In the genomic region with DNA sequence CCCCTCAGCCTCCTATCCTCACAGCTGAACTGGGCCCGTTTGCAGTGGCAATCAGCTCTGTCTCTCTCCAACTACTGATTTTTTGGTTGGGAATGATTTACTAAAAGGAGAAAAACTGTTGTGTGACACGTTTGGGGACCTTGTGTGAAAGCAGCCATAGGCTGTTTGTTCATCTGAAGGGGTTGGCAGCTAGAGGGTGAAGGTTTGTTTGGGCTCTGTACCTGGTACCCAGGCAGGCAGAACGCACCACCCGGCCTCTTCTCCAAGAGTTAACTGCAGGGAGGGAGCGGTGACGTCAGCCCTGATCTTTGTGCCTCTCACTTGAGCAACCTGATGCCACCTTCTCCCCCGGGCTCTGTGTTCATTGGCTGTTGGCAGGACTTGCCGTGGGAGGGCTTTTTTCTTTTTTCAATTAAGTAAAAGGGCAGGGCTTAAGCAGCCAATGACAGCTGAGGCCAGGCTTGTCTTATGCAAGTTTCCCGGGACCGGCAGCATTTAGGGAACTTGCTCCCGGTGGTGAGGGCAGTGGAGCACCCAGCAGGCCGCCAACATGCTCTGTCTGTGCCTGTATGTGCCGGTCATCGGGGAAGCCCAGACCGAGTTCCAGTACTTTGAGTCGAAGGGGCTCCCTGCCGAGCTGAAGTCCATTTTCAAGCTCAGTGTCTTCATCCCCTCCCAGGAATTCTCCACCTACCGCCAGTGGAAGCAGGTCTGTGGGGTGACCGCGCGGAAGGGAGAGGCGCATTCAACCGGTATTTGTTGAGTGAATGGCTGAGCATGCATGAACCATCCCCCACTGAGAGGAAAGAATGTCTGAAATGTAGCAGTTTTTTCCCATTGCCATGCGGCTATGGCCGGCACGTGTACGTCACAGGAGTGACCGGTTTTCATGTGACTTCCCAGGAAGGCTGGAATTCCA, we compare ENCODE assay signal across 7 cellular contexts. TPM values are rescaled to one million over a fixed set of nuclear protein-coding genes. Genes with fewer than 3 reads are reported as not detected.
DNase-seq lines count a peak whose midpoint lies in the region; ATAC-seq and TF ChIP-seq lines count a peak whose summit lies in the region.

No MANE protein-coding gene starts in this region.

- H3K4me3 ChIP-seq in mesendoderm (ENCODE audit: low read length) = peak overlapping the region; percentile 36

- ATAC-seq in HG03520 (IDR thresholded peaks at IDR 0.05; ENCODE audit: unreplicated experiment) = no peak

- peaks cover 66% of the 10 kb centered on the region for H3K4me1 Mint-ChIP-seq in HFFc6 (ENCODE audit: low read depth)
- H3K4me1 Mint-ChIP-seq in endothelial cell (ENCODE audit: unreplicated experiment) = peaks cover 29% of the 10 kb centered on the region

- H2BK120ac ChIP-seq in mesendoderm (ENCODE audit: low read depth, low read length) = no peak overlapping the region

- peaks cover 3% of the 10 kb centered on the region for H3K36me3 ChIP-seq in mesendoderm (ENCODE audit: control insufficient read depth, insufficient read depth, low read length)

- H4K8ac ChIP-seq in mesendoderm (ENCODE audit: low read depth, low read length) = no peak overlapping the region

- peaks cover 25% of the 10 kb centered on the region for H3K79me1 ChIP-seq in mesendoderm (ENCODE audit: low read length)

- H3K4ac ChIP-seq in mesendoderm (ENCODE audit: low read depth, low read length) = no peak overlapping the region

- H3K27me3 Mint-ChIP-seq in HFFc6 (ENCODE audit: insufficient read depth) (peaks cover 4% of the 10 kb centered on the region), endothelial cell (ENCODE audit: unreplicated experiment) (peaks cover 5% of the 10 kb centered on the region)

- H3K9me3 Mint-ChIP-seq in HFFc6 (no peaks in the 10 kb centered on the region), endothelial cell (ENCODE audit: unreplicated experiment) (no peaks in the 10 kb centered on the region)

- H2AK5ac ChIP-seq in mesendoderm (ENCODE audit: low read length) = no peak overlapping the region

- peaks cover 26% of the 10 kb centered on the region for H3K36me3 Mint-ChIP-seq in HFFc6 (ENCODE audit: low read depth)
- peaks cover 15% of the 10 kb centered on the region for H3K36me3 Mint-ChIP-seq in endothelial cell (ENCODE audit: low read depth, unreplicated experiment)

- H3K4me3 Mint-ChIP-seq in HFFc6 = peak overlapping the region; percentile 98
- peak overlapping the region; percentile 92 for H3K4me3 Mint-ChIP-seq in endothelial cell (ENCODE audit: unreplicated experiment)

- TF ChIP-seq CTCF in HFFc6 (IDR thresholded peaks at IDR 0.05) = no peak
- TF ChIP-seq CTCF in endothelial cell (IDR thresholded peaks at IDR 0.05; ENCODE audit: unreplicated experiment) = no peak

- H3K18ac ChIP-seq in mesendoderm (ENCODE audit: low read length) = no peak overlapping the region

- peaks cover 17% of the 10 kb centered on the region for H3K79me2 ChIP-seq in mesendoderm (ENCODE audit: control insufficient read depth, insufficient read depth, low read length)

- H3K27ac Mint-ChIP-seq in HFFc6 (peak overlapping the region; percentile 100), endothelial cell (ENCODE audit: unreplicated experiment) (peak overlapping the region; percentile 99)

- no peak overlapping the region for H2BK15ac ChIP-seq in mesendoderm (replicated peaks; ENCODE audit: low read depth)

- H3K4me2 ChIP-seq in mesendoderm (ENCODE audit: low read length) = peak overlapping the region; percentile 83

- H3K56ac ChIP-seq in mesendoderm (ENCODE audit: low read length) = peak overlapping the region; percentile 82

- no peak overlapping the region for H3K23ac ChIP-seq in mesendoderm (ENCODE audit: low read length)

- peak overlapping the region; percentile 79 for H3K27ac ChIP-seq in mesendoderm (ENCODE audit: low read depth, low read length)

- peak overlapping the region; percentile 77 for H3K9ac ChIP-seq in mesendoderm (ENCODE audit: low read length)

- no peak overlapping the region for H4K5ac ChIP-seq in mesendoderm (ENCODE audit: low read length)

- peak overlapping the region; percentile 17 for H2BK5ac ChIP-seq in mesendoderm (ENCODE audit: low read length)

- WGBS in mesendoderm (ENCODE audit: extremely low coverage, insufficient coverage, low lambda C conversion rate) = no CpG with 5 or more reads among the region's 28 CpGs

- no peaks in the 10 kb centered on the region for H3K27me3 ChIP-seq in mesendoderm (ENCODE audit: insufficient read depth, low read length, poor library complexity)

- peaks cover 13% of the 10 kb centered on the region for H3K4me1 ChIP-seq in mesendoderm (ENCODE audit: control insufficient read depth, low read depth, low read length)

- DNase-seq in HFFc6 (peak; percentile 96), NCI-H748 treated with DMSO at 0.1 percent for 48 hours (lab: John Stamatoyannopoulos, UW) (peak; percentile 88), endothelial cell (ENCODE audit: low spot score) (peak; percentile 72), mesendoderm (peak; percentile 100)
- DNase-seq in activated CD8-positive, alpha-beta memory T cell treated with anti-CD3 and anti-CD28 coated beads, Interleukin-2, amount 50 U/mL, for 48 hours = peak; percentile 80
- DNase-seq in stimulated activated CD4-positive, alpha-beta T cell treated with anti-CD3 and anti-CD28 coated beads, TNF-alpha, amount 100 ng/mL, for 48 hours (ENCODE audit: low read depth in 3 of 3) = peak; percentile 21 to 62 (median 59)

RNA-seq across cellular contexts. Expression of a gene that starts 29.3 kb away (rescaled TPM):
- total RNA-seq in HFFc6 (2021; fragmentation: NEBNext Ultra II Directional; extraction: Animal tissue kit (Norgen Biotek cat#: 25700)) = 10 to 100 TPM; 68.5 to 82.8 (median 70.6) TPM
- total RNA-seq in endothelial cell (ENCODE audit: unreplicated experiment) = 39.8 TPM
- 52.1 TPM for polyA plus RNA-seq in mesendoderm (2013, experiment 1 of 2)
- 53.5 TPM for polyA plus RNA-seq in mesendoderm (2013, experiment 2 of 2)

RNA-seq across cellular contexts. Expression of a gene that starts 30.2 kb away (rescaled TPM):
- 10 to 100 TPM; 16.5 to 20.7 (median 18.4) TPM for total RNA-seq in HFFc6 (2021; fragmentation: NEBNext Ultra II Directional; extraction: Animal tissue kit (Norgen Biotek cat#: 25700))
- 8.5 TPM for total RNA-seq in endothelial cell (ENCODE audit: unreplicated experiment)
- polyA plus RNA-seq in mesendoderm (2013, experiment 1 of 2) = 11.9 TPM
- polyA plus RNA-seq in mesendoderm (2013, experiment 2 of 2) = 12.3 TPM

RNA-seq across cellular contexts. Expression of a gene that starts 31.2 kb away (rescaled TPM):
- total RNA-seq in HFFc6 (2021; fragmentation: NEBNext Ultra II Directional; extraction: Animal tissue kit (Norgen Biotek cat#: 25700)) = 10 to 100 TPM in 3 of 6 experiments, 1 to 10 TPM in 3; 8.7 to 11.5 (median 9.8) TPM
- 9.9 TPM for total RNA-seq in endothelial cell (ENCODE audit: unreplicated experiment)
- polyA plus RNA-seq in mesendoderm (2013, experiment 1 of 2) = 5.7 TPM
- 4.9 TPM for polyA plus RNA-seq in mesendoderm (2013, experiment 2 of 2)

RNA-seq across cellular contexts. Expression of a gene that starts 51.0 kb away (rescaled TPM):
- not detected for total RNA-seq in HFFc6 (2021; fragmentation: NEBNext Ultra II Directional; extraction: Animal tissue kit (Norgen Biotek cat#: 25700))
- not detected for total RNA-seq in endothelial cell (ENCODE audit: unreplicated experiment)
- polyA plus RNA-seq in mesendoderm (2013, experiment 1 of 2) = 0.58 TPM
- 0.48 TPM for polyA plus RNA-seq in mesendoderm (2013, experiment 2 of 2)
